ENCODE assay signal across 1 cellular context in genomic region chr3:160755776-160756304, GRCh38.
TF ChIP-seq lines count a peak whose summit lies in the region.

TSS of gene PPM1L (plus strand) at chr3:160756231.

TF ChIP-seq in HepG2, 621 proteins besides CTCF, POLR2A, EP300 and RAD21 (continued from another document and continues in another):
- no peak for TF ChIP-seq THAP7 (CRISPR knock-in tag; IDR thresholded peaks at IDR 0.05)
- peak; percentile 52 for TF ChIP-seq RBM39 (IDR thresholded peaks at IDR 0.05; ENCODE audit: low read depth, low read length, poor library complexity, severe bottlenecking)
- TF ChIP-seq MATR3 (CRISPR knock-in tag; IDR thresholded peaks at IDR 0.05): no peak
- no peak for TF ChIP-seq SMAD1 (CRISPR knock-in tag; IDR thresholded peaks at IDR 0.05; ENCODE audit: borderline replicate concordance, low read depth)
- TF ChIP-seq TFDP1 (CRISPR knock-in tag; IDR thresholded peaks at IDR 0.05; ENCODE audit: borderline replicate concordance): no peak
- peak; percentile 61 for TF ChIP-seq UBTF (CRISPR knock-in tag; IDR thresholded peaks at IDR 0.05)
- TF ChIP-seq SETDB1 (CRISPR knock-in tag; IDR thresholded peaks at IDR 0.05; ENCODE audit: borderline replicate concordance): no peak
- no peak for TF ChIP-seq PRDM10 (CRISPR knock-in tag; IDR thresholded peaks at IDR 0.05; ENCODE audit: low read depth)
- no peak for TF ChIP-seq RFX5 (IDR thresholded peaks at IDR 0.05; ENCODE audit: low read depth, low read length)
- TF ChIP-seq SYNCRIP (IDR thresholded peaks at IDR 0.05; ENCODE audit: insufficient read depth, low read depth, low read length): no peak
- TF ChIP-seq ZNF263 (CRISPR knock-in tag; IDR thresholded peaks at IDR 0.05): peak; percentile 85
- no peak for TF ChIP-seq TRIM22 (IDR thresholded peaks at IDR 0.05)
- TF ChIP-seq ZBTB20 (CRISPR knock-in tag; IDR thresholded peaks at IDR 0.05; ENCODE audit: borderline replicate concordance, low read depth): no peak
- TF ChIP-seq ZSCAN20 (CRISPR knock-in tag; IDR thresholded peaks at IDR 0.05; ENCODE audit: borderline replicate concordance): peak; percentile 16; the same call in 1 of the 2 replicates
- TF ChIP-seq ZNF232 (CRISPR knock-in tag; IDR thresholded peaks at IDR 0.05; ENCODE audit: borderline replicate concordance): 0 out of 2 replicates have a peak, but pooled peaks have one; percentile 27
- 0 out of 2 replicates have a peak, but pooled peaks have one; percentile 21 for TF ChIP-seq RFXAP (CRISPR knock-in tag; IDR thresholded peaks at IDR 0.05; ENCODE audit: borderline replicate concordance)
- TF ChIP-seq MYPOP (CRISPR knock-in tag; IDR thresholded peaks at IDR 0.05): 0 out of 2 replicates have a peak, but pooled peaks have one; percentile 3
- no peak for TF ChIP-seq NPAS2 (CRISPR knock-in tag; IDR thresholded peaks at IDR 0.05; ENCODE audit: borderline replicate concordance)
- no peak for TF ChIP-seq ZNF142 (CRISPR knock-in tag; IDR thresholded peaks at IDR 0.05)
- TF ChIP-seq DRAP1 (CRISPR knock-in tag; IDR thresholded peaks at IDR 0.05): no peak
- 0 out of 2 replicates have a peak, but pooled peaks have one; percentile 5 for TF ChIP-seq RNF2 (conservative IDR thresholded peaks at IDR 0.05; ENCODE audit: low read depth)
- TF ChIP-seq PLSCR1 (CRISPR knock-in tag; IDR thresholded peaks at IDR 0.05; ENCODE audit: borderline replicate concordance): no peak
- TF ChIP-seq ZBTB14 (CRISPR knock-in tag; IDR thresholded peaks at IDR 0.05): peak; percentile 41; the same call in 1 of the 2 replicates
- TF ChIP-seq SNAPC5 (CRISPR knock-in tag; IDR thresholded peaks at IDR 0.05; ENCODE audit: borderline replicate concordance): no peak
- TF ChIP-seq LCORL (IDR thresholded peaks at IDR 0.05): no peak
- TF ChIP-seq LCORL (CRISPR knock-in tag; IDR thresholded peaks at IDR 0.05): 0 out of 2 replicates have a peak, but pooled peaks have one; percentile 21
- TF ChIP-seq RARG (CRISPR knock-in tag; IDR thresholded peaks at IDR 0.05; ENCODE audit: low read depth): no peak
- TF ChIP-seq AGO2 (optimal IDR thresholded peaks at IDR 0.05; ENCODE audit: low read depth, low read length): peak; percentile 38
- TF ChIP-seq BCL6 (CRISPR knock-in tag; IDR thresholded peaks at IDR 0.05): peak; percentile 33; the same call in 1 of the 2 replicates
- no peak for TF ChIP-seq TFE3 (CRISPR knock-in tag; IDR thresholded peaks at IDR 0.05)
- TF ChIP-seq PHF20 (CRISPR knock-in tag; IDR thresholded peaks at IDR 0.05): no peak
- TF ChIP-seq ISL2 (CRISPR knock-in tag; IDR thresholded peaks at IDR 0.05): 0 out of 2 replicates have a peak, but pooled peaks have one; percentile 5
- TF ChIP-seq HNRNPK (IDR thresholded peaks at IDR 0.05; ENCODE audit: low read depth, low read length, poor library complexity, severe bottlenecking): peak; percentile 53
